Comparison of ENCODE assay signal across 1 cellular context in the genomic region with DNA sequence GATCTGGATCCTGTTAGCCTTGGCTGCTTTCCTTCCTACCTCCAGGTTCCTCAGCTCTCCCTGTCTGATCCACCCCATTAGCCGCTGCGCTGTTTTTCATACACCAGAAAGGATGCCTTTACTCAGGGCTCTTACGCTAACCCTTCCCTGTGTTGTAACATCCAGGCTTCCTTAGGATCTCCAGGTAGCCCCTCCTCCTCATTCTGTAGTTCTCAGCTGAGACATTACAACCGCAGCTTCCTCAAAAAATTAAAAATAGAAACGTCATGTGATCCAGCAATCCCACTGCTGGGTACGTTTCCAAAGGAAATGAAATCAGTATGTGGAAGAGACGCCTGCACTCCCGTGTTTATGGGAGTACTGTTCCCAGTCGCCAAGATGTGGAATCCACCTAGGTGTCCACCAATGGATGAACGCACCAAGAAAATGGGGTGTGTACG.
TF ChIP-seq lines count a peak whose summit lies in the region.

No MANE protein-coding gene starts in this region.

TF ChIP-seq in GM23338, 12 proteins besides CTCF, POLR2A, EP300 and RAD21 (continued from another document):
- TF ChIP-seq, protein P1, sequence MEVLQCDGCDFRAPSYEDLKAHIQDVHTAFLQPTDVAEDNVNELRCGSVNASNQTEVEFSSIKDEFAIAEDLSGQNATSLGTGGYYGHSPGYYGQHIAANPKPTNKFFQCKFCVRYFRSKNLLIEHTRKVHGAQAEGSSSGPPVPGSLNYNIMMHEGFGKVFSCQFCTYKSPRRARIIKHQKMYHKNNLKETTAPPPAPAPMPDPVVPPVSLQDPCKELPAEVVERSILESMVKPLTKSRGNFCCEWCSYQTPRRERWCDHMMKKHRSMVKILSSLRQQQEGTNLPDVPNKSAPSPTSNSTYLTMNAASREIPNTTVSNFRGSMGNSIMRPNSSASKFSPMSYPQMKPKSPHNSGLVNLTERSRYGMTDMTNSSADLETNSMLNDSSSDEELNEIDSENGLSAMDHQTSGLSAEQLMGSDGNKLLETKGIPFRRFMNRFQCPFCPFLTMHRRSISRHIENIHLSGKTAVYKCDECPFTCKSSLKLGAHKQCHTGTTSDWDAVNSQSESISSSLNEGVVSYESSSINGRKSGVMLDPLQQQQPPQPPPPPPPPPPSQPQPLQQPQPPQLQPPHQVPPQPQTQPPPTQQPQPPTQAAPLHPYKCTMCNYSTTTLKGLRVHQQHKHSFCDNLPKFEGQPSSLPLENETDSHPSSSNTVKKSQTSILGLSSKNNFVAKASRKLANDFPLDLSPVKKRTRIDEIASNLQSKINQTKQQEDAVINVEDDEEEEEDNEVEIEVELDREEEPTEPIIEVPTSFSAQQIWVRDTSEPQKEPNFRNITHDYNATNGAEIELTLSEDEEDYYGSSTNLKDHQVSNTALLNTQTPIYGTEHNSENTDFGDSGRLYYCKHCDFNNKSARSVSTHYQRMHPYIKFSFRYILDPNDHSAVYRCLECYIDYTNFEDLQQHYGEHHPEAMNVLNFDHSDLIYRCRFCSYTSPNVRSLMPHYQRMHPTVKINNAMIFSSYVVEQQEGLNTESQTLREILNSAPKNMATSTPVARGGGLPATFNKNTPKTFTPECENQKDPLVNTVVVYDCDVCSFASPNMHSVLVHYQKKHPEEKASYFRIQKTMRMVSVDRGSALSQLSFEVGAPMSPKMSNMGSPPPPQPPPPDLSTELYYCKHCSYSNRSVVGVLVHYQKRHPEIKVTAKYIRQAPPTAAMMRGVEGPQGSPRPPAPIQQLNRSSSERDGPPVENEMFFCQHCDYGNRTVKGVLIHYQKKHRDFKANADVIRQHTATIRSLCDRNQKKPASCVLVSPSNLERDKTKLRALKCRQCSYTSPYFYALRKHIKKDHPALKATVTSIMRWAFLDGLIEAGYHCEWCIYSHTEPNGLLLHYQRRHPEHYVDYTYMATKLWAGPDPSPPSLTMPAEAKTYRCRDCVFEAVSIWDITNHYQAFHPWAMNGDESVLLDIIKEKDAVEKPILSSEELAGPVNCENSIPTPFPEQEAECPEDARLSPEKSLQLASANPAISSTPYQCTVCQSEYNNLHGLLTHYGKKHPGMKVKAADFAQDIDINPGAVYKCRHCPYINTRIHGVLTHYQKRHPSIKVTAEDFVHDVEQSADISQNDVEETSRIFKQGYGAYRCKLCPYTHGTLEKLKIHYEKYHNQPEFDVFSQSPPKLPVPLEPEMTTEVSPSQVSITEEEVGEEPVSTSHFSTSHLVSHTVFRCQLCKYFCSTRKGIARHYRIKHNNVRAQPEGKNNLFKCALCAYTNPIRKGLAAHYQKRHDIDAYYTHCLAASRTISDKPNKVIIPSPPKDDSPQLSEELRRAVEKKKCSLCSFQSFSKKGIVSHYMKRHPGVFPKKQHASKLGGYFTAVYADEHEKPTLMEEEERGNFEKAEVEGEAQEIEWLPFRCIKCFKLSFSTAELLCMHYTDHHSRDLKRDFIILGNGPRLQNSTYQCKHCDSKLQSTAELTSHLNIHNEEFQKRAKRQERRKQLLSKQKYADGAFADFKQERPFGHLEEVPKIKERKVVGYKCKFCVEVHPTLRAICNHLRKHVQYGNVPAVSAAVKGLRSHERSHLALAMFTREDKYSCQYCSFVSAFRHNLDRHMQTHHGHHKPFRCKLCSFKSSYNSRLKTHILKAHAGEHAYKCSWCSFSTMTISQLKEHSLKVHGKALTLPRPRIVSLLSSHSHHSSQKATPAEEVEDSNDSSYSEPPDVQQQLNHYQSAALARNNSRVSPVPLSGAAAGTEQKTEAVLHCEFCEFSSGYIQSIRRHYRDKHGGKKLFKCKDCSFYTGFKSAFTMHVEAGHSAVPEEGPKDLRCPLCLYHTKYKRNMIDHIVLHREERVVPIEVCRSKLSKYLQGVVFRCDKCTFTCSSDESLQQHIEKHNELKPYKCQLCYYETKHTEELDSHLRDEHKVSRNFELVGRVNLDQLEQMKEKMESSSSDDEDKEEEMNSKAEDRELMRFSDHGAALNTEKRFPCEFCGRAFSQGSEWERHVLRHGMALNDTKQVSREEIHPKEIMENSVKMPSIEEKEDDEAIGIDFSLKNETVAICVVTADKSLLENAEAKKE (CRISPR knock-in tag; IDR thresholded peaks at IDR 0.05), result no peak
- TF ChIP-seq EZH2 (IDR thresholded peaks at IDR 0.05; ENCODE audit: low read depth, unreplicated experiment) (no peak), CREB1 (CRISPR knock-in tag; IDR thresholded peaks at IDR 0.05; ENCODE audit: low read depth) (no peak)
